Comparison of ENCODE assay signal across 1 cellular context in genomic region chr7:101667959-101668358, GRCh38.
TF ChIP-seq lines count a peak whose summit lies in the region.

No MANE protein-coding gene starts in this region.

TF ChIP-seq in HEK293, 187 proteins besides CTCF, POLR2A, EP300 and RAD21 (continued from another document):
- TF ChIP-seq PRDM4 (tag by site-specific recombination; IDR thresholded peaks at IDR 0.05), result no peak
- TF ChIP-seq WT1 (tag by site-specific recombination; IDR thresholded peaks at IDR 0.05), result no peak
- no peak for TF ChIP-seq ZBTB1 (tag by site-specific recombination; IDR thresholded peaks at IDR 0.05)
- no peak for TF ChIP-seq ZNF350 (tag by site-specific recombination; IDR thresholded peaks at IDR 0.05)
